In the genomic region with DNA sequence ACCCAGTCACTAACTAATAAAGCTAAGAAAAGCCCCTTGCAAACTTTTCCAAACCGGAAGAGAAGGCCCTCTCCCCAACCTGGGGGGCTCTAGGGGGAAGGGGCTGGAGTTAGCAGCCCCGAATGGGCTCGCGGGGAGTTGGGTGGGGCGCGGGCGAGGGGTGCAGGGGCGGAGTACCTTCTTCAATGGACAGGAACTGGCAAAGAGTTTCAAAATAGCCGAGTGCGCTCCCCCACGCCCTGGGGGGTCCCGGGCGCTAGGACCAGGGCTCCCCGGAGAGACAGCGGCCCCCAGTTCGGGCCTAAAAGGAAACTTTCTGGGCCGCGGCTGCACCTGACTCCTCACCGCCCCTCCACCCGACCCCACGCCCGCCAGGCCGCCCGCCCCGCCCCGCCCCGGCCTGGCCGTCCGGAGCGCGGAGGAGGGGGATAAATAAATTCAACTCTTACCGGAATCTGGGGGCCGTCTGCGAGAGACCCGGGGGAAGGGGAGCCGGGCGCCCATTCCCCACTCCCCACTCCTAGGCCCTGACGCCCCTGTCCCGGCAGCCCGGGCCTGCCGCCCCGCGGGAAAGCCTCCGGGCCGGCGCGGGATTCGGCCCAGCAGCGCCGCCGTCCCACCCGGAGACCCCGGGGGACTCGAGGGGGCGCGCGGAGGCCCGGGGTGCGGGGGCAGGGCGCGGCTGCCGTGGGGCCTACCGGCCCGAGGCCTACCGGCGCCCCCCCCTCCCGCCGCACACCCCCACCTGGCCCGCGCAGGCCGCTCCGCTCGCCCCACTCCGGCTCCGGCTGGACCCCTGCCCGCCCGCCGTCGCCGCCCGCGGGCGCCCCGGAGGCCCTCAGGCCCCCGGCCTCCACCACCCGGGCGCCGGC, we compare ENCODE assay signal across 1 cellular context.
A peak's percentile ranks its signal among the peaks of the same experiment; 100 is the strongest.
TF ChIP-seq lines count a peak whose summit lies in the region.

No MANE protein-coding gene starts in this region.

TF ChIP-seq in HepG2, 621 proteins besides CTCF, POLR2A, EP300 and RAD21 (continued from another document and continues in another):
- TF ChIP-seq, protein P1, sequence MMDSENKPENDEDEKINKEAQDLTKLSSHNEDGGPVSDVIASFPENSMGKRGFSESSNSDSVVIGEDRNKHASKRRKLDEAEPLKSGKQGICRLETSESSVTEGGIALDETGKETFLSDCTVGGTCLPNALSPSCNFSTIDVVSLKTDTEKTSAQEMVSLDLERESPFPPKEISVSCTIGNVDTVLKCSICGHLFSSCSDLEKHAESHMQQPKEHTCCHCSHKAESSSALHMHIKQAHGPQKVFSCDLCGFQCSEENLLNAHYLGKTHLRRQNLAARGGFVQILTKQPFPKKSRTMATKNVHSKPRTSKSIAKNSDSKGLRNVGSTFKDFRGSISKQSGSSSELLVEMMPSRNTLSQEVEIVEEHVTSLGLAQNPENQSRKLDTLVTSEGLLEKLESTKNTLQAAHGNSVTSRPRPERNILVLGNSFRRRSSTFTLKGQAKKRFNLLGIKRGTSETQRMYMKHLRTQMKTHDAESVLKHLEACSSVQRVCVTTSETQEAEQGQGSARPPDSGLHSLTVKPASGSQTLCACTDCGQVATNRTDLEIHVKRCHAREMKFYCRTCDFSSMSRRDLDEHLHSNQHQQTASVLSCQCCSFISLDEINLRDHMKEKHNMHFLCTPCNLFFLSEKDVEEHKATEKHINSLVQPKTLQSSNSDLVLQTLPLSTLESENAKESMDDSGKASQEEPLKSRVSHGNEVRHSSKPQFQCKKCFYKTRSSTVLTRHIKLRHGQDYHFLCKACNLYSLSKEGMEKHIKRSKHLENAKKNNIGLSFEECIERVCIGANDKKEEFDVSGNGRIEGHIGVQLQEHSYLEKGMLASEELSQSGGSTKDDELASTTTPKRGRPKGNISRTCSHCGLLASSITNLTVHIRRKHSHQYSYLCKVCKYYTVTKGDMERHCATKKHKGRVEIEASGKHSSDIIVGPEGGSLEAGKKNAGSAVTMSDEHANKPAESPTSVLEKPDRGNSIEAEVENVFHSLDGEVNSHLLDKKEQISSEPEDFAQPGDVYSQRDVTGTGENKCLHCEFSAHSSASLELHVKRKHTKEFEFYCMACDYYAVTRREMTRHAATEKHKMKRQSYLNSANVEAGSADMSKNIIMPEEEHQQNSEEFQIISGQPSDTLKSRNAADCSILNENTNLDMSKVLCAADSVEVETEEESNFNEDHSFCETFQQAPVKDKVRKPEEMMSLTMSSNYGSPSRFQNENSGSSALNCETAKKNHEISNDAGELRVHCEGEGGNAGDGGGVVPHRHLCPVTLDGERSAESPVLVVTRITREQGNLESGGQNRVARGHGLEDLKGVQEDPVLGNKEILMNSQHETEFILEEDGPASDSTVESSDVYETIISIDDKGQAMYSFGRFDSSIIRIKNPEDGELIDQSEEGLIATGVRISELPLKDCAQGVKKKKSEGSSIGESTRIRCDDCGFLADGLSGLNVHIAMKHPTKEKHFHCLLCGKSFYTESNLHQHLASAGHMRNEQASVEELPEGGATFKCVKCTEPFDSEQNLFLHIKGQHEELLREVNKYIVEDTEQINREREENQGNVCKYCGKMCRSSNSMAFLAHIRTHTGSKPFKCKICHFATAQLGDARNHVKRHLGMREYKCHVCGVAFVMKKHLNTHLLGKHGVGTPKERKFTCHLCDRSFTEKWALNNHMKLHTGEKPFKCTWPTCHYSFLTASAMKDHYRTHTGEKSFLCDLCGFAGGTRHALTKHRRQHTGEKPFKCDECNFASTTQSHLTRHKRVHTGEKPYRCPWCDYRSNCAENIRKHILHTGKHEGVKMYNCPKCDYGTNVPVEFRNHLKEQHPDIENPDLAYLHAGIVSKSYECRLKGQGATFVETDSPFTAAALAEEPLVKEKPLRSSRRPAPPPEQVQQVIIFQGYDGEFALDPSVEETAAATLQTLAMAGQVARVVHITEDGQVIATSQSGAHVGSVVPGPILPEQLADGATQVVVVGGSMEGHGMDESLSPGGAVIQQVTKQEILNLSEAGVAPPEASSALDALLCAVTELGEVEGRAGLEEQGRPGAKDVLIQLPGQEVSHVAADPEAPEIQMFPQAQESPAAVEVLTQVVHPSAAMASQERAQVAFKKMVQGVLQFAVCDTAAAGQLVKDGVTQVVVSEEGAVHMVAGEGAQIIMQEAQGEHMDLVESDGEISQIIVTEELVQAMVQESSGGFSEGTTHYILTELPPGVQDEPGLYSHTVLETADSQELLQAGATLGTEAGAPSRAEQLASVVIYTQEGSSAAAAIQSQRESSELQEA (CRISPR knock-in tag; IDR thresholded peaks at IDR 0.05; ENCODE audit: not compliant biosample characterization): peak; percentile 51
- TF ChIP-seq ZNF761 (CRISPR knock-in tag; conservative IDR thresholded peaks at IDR 0.05): peak; percentile 15; the same call in 1 of the 2 replicates
- TF ChIP-seq, protein P2, sequence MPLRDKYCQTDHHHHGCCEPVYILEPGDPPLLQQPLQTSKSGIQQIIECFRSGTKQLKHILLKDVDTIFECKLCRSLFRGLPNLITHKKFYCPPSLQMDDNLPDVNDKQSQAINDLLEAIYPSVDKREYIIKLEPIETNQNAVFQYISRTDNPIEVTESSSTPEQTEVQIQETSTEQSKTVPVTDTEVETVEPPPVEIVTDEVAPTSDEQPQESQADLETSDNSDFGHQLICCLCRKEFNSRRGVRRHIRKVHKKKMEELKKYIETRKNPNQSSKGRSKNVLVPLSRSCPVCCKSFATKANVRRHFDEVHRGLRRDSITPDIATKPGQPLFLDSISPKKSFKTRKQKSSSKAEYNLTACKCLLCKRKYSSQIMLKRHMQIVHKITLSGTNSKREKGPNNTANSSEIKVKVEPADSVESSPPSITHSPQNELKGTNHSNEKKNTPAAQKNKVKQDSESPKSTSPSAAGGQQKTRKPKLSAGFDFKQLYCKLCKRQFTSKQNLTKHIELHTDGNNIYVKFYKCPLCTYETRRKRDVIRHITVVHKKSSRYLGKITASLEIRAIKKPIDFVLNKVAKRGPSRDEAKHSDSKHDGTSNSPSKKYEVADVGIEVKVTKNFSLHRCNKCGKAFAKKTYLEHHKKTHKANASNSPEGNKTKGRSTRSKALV (CRISPR knock-in tag; IDR thresholded peaks at IDR 0.05): 0 out of 2 replicates have a peak, but pooled peaks have one; percentile 7
- no peak for TF ChIP-seq TCF12 (IDR thresholded peaks at IDR 0.05)
- TF ChIP-seq TCF12 (CRISPR knock-in tag; IDR thresholded peaks at IDR 0.05): no peak
- TF ChIP-seq, protein P3, sequence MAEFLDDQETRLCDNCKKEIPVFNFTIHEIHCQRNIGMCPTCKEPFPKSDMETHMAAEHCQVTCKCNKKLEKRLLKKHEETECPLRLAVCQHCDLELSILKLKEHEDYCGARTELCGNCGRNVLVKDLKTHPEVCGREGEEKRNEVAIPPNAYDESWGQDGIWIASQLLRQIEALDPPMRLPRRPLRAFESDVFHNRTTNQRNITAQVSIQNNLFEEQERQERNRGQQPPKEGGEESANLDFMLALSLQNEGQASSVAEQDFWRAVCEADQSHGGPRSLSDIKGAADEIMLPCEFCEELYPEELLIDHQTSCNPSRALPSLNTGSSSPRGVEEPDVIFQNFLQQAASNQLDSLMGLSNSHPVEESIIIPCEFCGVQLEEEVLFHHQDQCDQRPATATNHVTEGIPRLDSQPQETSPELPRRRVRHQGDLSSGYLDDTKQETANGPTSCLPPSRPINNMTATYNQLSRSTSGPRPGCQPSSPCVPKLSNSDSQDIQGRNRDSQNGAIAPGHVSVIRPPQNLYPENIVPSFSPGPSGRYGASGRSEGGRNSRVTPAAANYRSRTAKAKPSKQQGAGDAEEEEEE (CRISPR knock-in tag; IDR thresholded peaks at IDR 0.05; ENCODE audit: borderline replicate concordance): no peak
- TF ChIP-seq ZBTB42 (CRISPR knock-in tag; IDR thresholded peaks at IDR 0.05): no peak
- peak; percentile 36; the same call in 1 of the 2 replicates for TF ChIP-seq KAT8 (CRISPR knock-in tag; IDR thresholded peaks at IDR 0.05)
- TF ChIP-seq ZNF552 (CRISPR knock-in tag; IDR thresholded peaks at IDR 0.05; ENCODE audit: borderline replicate concordance): 0 out of 2 replicates have a peak, but pooled peaks have one; percentile 1
- TF ChIP-seq, protein P4, sequence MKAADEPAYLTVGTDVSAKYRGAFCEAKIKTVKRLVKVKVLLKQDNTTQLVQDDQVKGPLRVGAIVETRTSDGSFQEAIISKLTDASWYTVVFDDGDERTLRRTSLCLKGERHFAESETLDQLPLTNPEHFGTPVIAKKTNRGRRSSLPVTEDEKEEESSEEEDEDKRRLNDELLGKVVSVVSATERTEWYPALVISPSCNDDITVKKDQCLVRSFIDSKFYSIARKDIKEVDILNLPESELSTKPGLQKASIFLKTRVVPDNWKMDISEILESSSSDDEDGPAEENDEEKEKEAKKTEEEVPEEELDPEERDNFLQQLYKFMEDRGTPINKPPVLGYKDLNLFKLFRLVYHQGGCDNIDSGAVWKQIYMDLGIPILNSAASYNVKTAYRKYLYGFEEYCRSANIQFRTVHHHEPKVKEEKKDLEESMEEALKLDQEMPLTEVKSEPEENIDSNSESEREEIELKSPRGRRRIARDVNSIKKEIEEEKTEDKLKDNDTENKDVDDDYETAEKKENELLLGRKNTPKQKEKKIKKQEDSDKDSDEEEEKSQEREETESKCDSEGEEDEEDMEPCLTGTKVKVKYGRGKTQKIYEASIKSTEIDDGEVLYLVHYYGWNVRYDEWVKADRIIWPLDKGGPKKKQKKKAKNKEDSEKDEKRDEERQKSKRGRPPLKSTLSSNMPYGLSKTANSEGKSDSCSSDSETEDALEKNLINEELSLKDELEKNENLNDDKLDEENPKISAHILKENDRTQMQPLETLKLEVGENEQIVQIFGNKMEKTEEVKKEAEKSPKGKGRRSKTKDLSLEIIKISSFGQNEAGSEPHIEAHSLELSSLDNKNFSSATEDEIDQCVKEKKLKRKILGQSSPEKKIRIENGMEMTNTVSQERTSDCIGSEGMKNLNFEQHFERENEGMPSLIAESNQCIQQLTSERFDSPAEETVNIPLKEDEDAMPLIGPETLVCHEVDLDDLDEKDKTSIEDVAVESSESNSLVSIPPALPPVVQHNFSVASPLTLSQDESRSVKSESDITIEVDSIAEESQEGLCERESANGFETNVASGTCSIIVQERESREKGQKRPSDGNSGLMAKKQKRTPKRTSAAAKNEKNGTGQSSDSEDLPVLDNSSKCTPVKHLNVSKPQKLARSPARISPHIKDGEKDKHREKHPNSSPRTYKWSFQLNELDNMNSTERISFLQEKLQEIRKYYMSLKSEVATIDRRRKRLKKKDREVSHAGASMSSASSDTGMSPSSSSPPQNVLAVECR (CRISPR knock-in tag; IDR thresholded peaks at IDR 0.05; ENCODE audit: borderline replicate concordance): no peak; the same call in 1 of the 2 replicates
- TF ChIP-seq, protein P5, sequence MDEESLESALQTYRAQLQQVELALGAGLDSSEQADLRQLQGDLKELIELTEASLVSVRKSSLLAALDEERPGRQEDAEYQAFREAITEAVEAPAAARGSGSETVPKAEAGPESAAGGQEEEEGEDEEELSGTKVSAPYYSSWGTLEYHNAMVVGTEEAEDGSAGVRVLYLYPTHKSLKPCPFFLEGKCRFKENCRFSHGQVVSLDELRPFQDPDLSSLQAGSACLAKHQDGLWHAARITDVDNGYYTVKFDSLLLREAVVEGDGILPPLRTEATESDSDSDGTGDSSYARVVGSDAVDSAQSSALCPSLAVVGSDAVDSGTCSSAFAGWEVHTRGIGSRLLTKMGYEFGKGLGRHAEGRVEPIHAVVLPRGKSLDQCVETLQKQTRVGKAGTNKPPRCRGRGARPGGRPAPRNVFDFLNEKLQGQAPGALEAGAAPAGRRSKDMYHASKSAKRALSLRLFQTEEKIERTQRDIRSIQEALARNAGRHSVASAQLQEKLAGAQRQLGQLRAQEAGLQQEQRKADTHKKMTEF (CRISPR knock-in tag; IDR thresholded peaks at IDR 0.05): 0 out of 2 replicates have a peak, but pooled peaks have one; percentile 24
- TF ChIP-seq, protein P6, sequence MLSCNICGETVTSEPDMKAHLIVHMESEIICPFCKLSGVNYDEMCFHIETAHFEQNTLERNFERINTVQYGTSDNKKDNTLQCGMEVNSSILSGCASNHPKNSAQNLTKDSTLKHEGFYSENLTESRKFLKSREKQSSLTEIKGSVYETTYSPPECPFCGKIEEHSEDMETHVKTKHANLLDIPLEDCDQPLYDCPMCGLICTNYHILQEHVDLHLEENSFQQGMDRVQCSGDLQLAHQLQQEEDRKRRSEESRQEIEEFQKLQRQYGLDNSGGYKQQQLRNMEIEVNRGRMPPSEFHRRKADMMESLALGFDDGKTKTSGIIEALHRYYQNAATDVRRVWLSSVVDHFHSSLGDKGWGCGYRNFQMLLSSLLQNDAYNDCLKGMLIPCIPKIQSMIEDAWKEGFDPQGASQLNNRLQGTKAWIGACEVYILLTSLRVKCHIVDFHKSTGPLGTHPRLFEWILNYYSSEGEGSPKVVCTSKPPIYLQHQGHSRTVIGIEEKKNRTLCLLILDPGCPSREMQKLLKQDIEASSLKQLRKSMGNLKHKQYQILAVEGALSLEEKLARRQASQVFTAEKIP (CRISPR knock-in tag; IDR thresholded peaks at IDR 0.05; ENCODE audit: borderline replicate concordance): no peak
- no peak for TF ChIP-seq ARNTL (CRISPR knock-in tag; IDR thresholded peaks at IDR 0.05)
- 0 out of 2 replicates have a peak, but pooled peaks have one; percentile 88 for TF ChIP-seq ZFY (CRISPR knock-in tag; IDR thresholded peaks at IDR 0.05)
- TF ChIP-seq, protein P7, sequence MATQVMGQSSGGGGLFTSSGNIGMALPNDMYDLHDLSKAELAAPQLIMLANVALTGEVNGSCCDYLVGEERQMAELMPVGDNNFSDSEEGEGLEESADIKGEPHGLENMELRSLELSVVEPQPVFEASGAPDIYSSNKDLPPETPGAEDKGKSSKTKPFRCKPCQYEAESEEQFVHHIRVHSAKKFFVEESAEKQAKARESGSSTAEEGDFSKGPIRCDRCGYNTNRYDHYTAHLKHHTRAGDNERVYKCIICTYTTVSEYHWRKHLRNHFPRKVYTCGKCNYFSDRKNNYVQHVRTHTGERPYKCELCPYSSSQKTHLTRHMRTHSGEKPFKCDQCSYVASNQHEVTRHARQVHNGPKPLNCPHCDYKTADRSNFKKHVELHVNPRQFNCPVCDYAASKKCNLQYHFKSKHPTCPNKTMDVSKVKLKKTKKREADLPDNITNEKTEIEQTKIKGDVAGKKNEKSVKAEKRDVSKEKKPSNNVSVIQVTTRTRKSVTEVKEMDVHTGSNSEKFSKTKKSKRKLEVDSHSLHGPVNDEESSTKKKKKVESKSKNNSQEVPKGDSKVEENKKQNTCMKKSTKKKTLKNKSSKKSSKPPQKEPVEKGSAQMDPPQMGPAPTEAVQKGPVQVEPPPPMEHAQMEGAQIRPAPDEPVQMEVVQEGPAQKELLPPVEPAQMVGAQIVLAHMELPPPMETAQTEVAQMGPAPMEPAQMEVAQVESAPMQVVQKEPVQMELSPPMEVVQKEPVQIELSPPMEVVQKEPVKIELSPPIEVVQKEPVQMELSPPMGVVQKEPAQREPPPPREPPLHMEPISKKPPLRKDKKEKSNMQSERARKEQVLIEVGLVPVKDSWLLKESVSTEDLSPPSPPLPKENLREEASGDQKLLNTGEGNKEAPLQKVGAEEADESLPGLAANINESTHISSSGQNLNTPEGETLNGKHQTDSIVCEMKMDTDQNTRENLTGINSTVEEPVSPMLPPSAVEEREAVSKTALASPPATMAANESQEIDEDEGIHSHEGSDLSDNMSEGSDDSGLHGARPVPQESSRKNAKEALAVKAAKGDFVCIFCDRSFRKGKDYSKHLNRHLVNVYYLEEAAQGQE (IDR thresholded peaks at IDR 0.05; ENCODE audit: borderline replicate concordance in 1 of 2, low read depth in 1 of 2, low read length in 2 of 2): no peak
